10 cellular contexts compared by ENCODE assay signal in the genomic region with DNA sequence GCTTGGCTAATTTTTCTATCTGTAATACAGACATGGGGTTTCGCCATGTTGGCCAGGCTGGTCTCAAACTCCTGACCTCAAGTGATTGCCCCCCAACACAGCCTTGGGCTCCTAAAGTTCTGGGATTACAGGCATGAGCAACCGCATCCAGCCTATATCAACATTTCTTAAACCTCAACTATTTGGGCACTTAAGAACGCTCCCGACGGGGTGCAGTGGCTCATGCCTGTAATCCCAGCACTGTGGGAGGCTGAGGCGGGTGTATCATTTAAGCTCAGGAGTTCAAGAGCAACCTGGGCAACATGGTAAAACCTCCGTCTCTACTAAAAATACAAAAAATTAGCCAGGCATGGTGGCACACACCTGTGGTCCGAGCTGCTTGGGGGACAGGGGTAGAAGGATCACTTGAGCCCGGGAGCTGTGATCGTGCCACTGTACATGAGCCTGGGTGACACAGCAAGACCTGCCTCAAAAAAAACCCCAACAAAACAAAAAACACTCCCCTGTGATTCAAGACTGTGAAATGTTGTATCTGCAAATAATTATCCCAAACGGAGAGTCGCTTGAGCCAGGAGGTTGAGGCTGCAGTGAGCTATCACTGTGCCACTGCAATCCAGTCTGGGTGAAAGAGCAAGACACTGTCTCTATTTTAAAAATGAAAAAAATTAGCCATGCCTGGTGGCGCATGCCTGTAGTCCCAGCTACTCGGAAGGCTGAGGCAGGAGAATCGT. TPM values are rescaled to one million over a fixed set of nuclear protein-coding genes. Genes with fewer than 3 reads are reported as not detected.
DNase-seq lines count a peak whose midpoint lies in the region; ATAC-seq lines count a peak whose summit lies in the region.
"Had no signal": no experiment of that assay in that cellular context is flagged by ENCODE, and none has a peak within 500 bp of the region (broad histone marks: within the 10 kb centered on the region; RNA-seq: fewer than 3 reads in every experiment).

No MANE protein-coding gene starts in this region.

- peak overlapping the region; percentile 61 for H3K4me3 ChIP-seq in adipocyte (ENCODE audit: low read length)
- H3K4me3 ChIP-seq: K562 had no signal

- H3K27ac Mint-ChIP-seq in naive thymus-derived CD8-positive, alpha-beta T cell, result peak overlapping the region; percentile 74 to 99 (median 88)

- no peaks in the 10 kb centered on the region for H3K27me3 ChIP-seq in adipocyte (replicated peaks; ENCODE audit: control insufficient read depth, insufficient read depth, low read length)

- H3K4me1 Mint-ChIP-seq in naive thymus-derived CD8-positive, alpha-beta T cell, result peaks cover 35 to 94% (median 81%) of the 10 kb centered on the region in 4 donors

- no peaks in the 10 kb centered on the region for H3K36me3 ChIP-seq in adipocyte (ENCODE audit: control insufficient read depth, insufficient read depth, low read length, severe bottlenecking)

- POLR2A ChIA-PET in naive thymus-derived CD8-positive, alpha-beta T cell (lab: Charles Lee), result interaction anchor here (0.7 to 2.6 kb wide), 7 partner anchors 10 to 113 kb away, joined by 3 to 22 read pairs (median 5); partner anchors contain the start of gene TCTN1

- peak overlapping the region; percentile 22 to 79 (median 71) for H3K4me3 Mint-ChIP-seq in naive thymus-derived CD8-positive, alpha-beta T cell

- peaks cover 0 to 3% (median 3%) of the 10 kb centered on the region in 3 donors for H3K36me3 Mint-ChIP-seq in naive thymus-derived CD8-positive, alpha-beta T cell

- DNase-seq in AG08395 (ENCODE audit: low spot score), result peak; percentile 45
- DNase-seq in H4 (ENCODE audit: low spot score), result peak; percentile 45
- DNase-seq in adipocyte (ENCODE audit: low read depth), result peak; percentile 79
- no peak for DNase-seq in naive thymus-derived CD8-positive, alpha-beta T cell
- no peak for DNase-seq in ecto neural progenitor cell (ENCODE audit: low spot score)
- no peak for DNase-seq in nucleus accumbens (lab: John Stamatoyannopoulos, UW)
- no peak for DNase-seq in SHP77 treated with DMSO at 0.1 percent for 48 hours (lab: John Stamatoyannopoulos, UW)
- DNase-seq: SHP77 had no signal

- H3K9me3 Mint-ChIP-seq in naive thymus-derived CD8-positive, alpha-beta T cell, result no peaks in the 10 kb centered on the region

- H3K9me3 ChIP-seq in adipocyte (ENCODE audit: control insufficient read depth, low read length), result no peaks in the 10 kb centered on the region

- ATAC-seq in naive thymus-derived CD8-positive, alpha-beta T cell, result peak; percentile 1 to 19
- no peak for ATAC-seq in HG03469 (IDR thresholded peaks at IDR 0.05; ENCODE audit: unreplicated experiment)

- peak overlapping the region; percentile 80 for H3K9ac ChIP-seq in adipocyte (ENCODE audit: low read length)

- no peaks in the 10 kb centered on the region for H3K27me3 Mint-ChIP-seq in naive thymus-derived CD8-positive, alpha-beta T cell

- H3K4me1 ChIP-seq in adipocyte (ENCODE audit: control insufficient read depth, insufficient read depth, low read length), result peaks cover 72% of the 10 kb centered on the region

RNA-seq across cellular contexts. Expression of gene PPTC7, which starts 21.5 kb away (rescaled TPM):
- 3.6 and 3.7 TPM in 2 replicates for total RNA-seq in H4 (2014; rRNA removed; shearing (Covaris generic))
- total RNA-seq in naive thymus-derived CD8-positive, alpha-beta T cell, result 10 to 100 TPM; 34.4 to 34.8 TPM
- polyA plus RNA-seq in naive thymus-derived CD8-positive, alpha-beta T cell, result 10 to 100 TPM in 1 of 3 donors, 1 to 10 TPM in 2; 7.6 to 10.2 (median 9.6) TPM

RNA-seq across cellular contexts. Expression of gene TCTN1, which starts 52.3 kb away (rescaled TPM):
- total RNA-seq in H4 (2014; rRNA removed; shearing (Covaris generic)), result 50.1 and 62.3 TPM in 2 replicates
- total RNA-seq in naive thymus-derived CD8-positive, alpha-beta T cell, result 10 to 100 TPM; 13.4 to 16.2 TPM
- 10 to 100 TPM in 2 of 3 donors, 1 to 10 TPM in 1; 8.7 to 16.4 (median 13.6) TPM for polyA plus RNA-seq in naive thymus-derived CD8-positive, alpha-beta T cell

RNA-seq across cellular contexts. Expression of gene RAD9B, which starts 59.5 kb away (rescaled TPM):
- 0.21 and 0.53 TPM in 2 replicates for total RNA-seq in H4 (2014; rRNA removed; shearing (Covaris generic))
- 1 to 10 TPM; 2.7 to 3.8 TPM for total RNA-seq in naive thymus-derived CD8-positive, alpha-beta T cell
- polyA plus RNA-seq in naive thymus-derived CD8-positive, alpha-beta T cell, result 1 to 10 TPM in 2 of 3 donors, under 1 TPM in 1; 0.89 to 1.3 (median 1.0) TPM

RNA-seq across cellular contexts. Expression of gene VPS29, which starts 59.7 kb away (rescaled TPM):
- 63.3 and 92.9 TPM in 2 replicates for total RNA-seq in H4 (2014; rRNA removed; shearing (Covaris generic))
- total RNA-seq in naive thymus-derived CD8-positive, alpha-beta T cell, result 100 to 1,000 TPM; 126 to 130 TPM
- polyA plus RNA-seq in naive thymus-derived CD8-positive, alpha-beta T cell, result 100 to 1,000 TPM; 128 to 167 (median 167) TPM

Comparison
In these comparisons a context has a peak if more than half of its experiments do, and no peak if none do; other contexts are left out.
1. DNase-seq: peak in AG08395 (single experiment), H4 (single experiment) and adipocyte (single experiment); none in naive thymus-derived CD8-positive, alpha-beta T cell (0 of 10), ecto neural progenitor cell (single experiment), nucleus accumbens (0 of 56) and SHP77 treated with DMSO at 0.1 percent for 48 hours (single experiment).